In the genomic region with DNA sequence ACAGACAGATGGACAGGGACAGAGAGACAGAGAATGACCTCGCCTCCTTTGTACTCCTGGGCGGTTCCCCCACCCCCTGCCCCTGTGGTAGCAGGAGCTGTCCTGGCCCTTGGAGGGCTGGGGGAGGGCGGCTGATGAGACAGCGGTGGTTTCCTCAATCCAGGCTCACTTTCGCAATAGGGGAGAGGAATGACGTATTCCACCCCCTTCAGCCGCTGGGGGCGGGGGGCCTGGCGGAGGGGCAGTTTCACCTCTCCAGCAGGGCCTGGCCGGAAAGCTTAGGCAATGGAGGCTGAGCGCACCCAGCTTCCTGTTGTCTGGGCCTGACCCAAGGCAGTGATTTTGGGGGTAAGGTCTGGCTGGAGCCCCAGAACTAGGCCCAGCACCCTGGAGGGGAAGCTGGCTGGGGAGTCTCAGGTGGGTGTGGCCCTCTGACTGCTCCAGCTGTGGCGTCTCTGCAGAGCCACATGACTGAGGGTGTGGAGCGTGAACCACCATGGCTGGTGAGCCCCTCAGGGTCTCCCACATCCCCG, we compare ENCODE assay signal across 1 cellular context.
TF ChIP-seq lines count a peak whose summit lies in the region.

No MANE protein-coding gene starts in this region.

TF ChIP-seq in HepG2, 621 proteins besides CTCF, POLR2A, EP300 and RAD21 (continued from another document and continues in another):
- 0 out of 2 replicates have a peak, but pooled peaks have one; percentile 13 for TF ChIP-seq HMG20B (CRISPR knock-in tag; conservative IDR thresholded peaks at IDR 0.05)
- TF ChIP-seq ZIK1 (CRISPR knock-in tag; IDR thresholded peaks at IDR 0.05; ENCODE audit: borderline replicate concordance, low read depth): no peak
- TF ChIP-seq GLI4 (CRISPR knock-in tag; IDR thresholded peaks at IDR 0.05; ENCODE audit: borderline replicate concordance): no peak
- TF ChIP-seq, protein P1, sequence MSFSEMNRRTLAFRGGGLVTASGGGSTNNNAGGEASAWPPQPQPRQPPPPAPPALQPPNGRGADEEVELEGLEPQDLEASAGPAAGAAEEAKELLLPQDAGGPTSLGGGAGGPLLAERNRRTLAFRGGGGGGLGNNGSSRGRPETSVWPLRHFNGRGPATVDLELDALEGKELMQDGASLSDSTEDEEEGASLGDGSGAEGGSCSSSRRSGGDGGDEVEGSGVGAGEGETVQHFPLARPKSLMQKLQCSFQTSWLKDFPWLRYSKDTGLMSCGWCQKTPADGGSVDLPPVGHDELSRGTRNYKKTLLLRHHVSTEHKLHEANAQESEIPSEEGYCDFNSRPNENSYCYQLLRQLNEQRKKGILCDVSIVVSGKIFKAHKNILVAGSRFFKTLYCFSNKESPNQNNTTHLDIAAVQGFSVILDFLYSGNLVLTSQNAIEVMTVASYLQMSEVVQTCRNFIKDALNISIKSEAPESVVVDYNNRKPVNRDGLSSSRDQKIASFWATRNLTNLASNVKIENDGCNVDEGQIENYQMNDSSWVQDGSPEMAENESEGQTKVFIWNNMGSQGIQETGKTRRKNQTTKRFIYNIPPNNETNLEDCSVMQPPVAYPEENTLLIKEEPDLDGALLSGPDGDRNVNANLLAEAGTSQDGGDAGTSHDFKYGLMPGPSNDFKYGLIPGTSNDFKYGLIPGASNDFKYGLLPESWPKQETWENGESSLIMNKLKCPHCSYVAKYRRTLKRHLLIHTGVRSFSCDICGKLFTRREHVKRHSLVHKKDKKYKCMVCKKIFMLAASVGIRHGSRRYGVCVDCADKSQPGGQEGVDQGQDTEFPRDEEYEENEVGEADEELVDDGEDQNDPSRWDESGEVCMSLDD (CRISPR knock-in tag; IDR thresholded peaks at IDR 0.05; ENCODE audit: borderline replicate concordance): no peak
- TF ChIP-seq AGO2 (optimal IDR thresholded peaks at IDR 0.05; ENCODE audit: low read depth, low read length): no peak
- TF ChIP-seq, protein P2, sequence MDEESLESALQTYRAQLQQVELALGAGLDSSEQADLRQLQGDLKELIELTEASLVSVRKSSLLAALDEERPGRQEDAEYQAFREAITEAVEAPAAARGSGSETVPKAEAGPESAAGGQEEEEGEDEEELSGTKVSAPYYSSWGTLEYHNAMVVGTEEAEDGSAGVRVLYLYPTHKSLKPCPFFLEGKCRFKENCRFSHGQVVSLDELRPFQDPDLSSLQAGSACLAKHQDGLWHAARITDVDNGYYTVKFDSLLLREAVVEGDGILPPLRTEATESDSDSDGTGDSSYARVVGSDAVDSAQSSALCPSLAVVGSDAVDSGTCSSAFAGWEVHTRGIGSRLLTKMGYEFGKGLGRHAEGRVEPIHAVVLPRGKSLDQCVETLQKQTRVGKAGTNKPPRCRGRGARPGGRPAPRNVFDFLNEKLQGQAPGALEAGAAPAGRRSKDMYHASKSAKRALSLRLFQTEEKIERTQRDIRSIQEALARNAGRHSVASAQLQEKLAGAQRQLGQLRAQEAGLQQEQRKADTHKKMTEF (CRISPR knock-in tag; IDR thresholded peaks at IDR 0.05): peak; percentile 42
- TF ChIP-seq NPAS2 (CRISPR knock-in tag; IDR thresholded peaks at IDR 0.05; ENCODE audit: borderline replicate concordance): no peak
- no peak for TF ChIP-seq PCBP2 (optimal IDR thresholded peaks at IDR 0.05; ENCODE audit: low read depth, low read length, poor library complexity, severe bottlenecking)
- TF ChIP-seq, protein P3, sequence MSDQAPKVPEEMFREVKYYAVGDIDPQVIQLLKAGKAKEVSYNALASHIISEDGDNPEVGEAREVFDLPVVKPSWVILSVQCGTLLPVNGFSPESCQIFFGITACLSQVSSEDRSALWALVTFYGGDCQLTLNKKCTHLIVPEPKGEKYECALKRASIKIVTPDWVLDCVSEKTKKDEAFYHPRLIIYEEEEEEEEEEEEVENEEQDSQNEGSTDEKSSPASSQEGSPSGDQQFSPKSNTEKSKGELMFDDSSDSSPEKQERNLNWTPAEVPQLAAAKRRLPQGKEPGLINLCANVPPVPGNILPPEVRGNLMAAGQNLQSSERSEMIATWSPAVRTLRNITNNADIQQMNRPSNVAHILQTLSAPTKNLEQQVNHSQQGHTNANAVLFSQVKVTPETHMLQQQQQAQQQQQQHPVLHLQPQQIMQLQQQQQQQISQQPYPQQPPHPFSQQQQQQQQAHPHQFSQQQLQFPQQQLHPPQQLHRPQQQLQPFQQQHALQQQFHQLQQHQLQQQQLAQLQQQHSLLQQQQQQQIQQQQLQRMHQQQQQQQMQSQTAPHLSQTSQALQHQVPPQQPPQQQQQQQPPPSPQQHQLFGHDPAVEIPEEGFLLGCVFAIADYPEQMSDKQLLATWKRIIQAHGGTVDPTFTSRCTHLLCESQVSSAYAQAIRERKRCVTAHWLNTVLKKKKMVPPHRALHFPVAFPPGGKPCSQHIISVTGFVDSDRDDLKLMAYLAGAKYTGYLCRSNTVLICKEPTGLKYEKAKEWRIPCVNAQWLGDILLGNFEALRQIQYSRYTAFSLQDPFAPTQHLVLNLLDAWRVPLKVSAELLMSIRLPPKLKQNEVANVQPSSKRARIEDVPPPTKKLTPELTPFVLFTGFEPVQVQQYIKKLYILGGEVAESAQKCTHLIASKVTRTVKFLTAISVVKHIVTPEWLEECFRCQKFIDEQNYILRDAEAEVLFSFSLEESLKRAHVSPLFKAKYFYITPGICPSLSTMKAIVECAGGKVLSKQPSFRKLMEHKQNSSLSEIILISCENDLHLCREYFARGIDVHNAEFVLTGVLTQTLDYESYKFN (CRISPR knock-in tag; conservative IDR thresholded peaks at IDR 0.05): peak; percentile 42; the same call in 1 of the 2 replicates
- TF ChIP-seq, protein P4, sequence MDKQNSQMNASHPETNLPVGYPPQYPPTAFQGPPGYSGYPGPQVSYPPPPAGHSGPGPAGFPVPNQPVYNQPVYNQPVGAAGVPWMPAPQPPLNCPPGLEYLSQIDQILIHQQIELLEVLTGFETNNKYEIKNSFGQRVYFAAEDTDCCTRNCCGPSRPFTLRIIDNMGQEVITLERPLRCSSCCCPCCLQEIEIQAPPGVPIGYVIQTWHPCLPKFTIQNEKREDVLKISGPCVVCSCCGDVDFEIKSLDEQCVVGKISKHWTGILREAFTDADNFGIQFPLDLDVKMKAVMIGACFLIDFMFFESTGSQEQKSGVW (CRISPR knock-in tag; IDR thresholded peaks at IDR 0.05; ENCODE audit: borderline replicate concordance): no peak
- no peak for TF ChIP-seq ZNF777 (CRISPR knock-in tag; IDR thresholded peaks at IDR 0.05)
- TF ChIP-seq, protein P5, sequence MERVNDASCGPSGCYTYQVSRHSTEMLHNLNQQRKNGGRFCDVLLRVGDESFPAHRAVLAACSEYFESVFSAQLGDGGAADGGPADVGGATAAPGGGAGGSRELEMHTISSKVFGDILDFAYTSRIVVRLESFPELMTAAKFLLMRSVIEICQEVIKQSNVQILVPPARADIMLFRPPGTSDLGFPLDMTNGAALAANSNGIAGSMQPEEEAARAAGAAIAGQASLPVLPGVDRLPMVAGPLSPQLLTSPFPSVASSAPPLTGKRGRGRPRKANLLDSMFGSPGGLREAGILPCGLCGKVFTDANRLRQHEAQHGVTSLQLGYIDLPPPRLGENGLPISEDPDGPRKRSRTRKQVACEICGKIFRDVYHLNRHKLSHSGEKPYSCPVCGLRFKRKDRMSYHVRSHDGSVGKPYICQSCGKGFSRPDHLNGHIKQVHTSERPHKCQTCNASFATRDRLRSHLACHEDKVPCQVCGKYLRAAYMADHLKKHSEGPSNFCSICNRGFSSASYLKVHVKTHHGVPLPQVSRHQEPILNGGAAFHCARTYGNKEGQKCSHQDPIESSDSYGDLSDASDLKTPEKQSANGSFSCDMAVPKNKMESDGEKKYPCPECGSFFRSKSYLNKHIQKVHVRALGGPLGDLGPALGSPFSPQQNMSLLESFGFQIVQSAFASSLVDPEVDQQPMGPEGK (CRISPR knock-in tag; IDR thresholded peaks at IDR 0.05): peak; percentile 95
- TF ChIP-seq, protein P6, sequence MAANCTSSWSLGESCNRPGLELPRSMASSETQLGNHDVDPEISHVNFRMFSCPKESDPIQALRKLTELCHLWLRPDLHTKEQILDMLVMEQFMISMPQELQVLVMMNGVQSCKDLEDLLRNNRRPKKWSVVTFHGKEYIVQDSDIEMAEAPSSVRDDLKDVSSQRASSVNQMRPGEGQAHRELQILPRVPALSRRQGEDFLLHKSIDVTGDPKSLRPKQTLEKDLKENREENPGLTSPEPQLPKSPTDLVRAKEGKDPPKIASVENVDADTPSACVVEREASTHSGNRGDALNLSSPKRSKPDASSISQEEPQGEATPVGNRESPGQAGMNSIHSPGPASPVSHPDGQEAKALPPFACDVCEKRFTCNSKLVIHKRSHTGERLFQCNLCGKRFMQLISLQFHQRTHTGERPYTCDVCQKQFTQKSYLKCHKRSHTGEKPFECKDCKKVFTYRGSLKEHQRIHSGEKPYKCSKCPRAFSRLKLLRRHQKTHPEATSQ (CRISPR knock-in tag; IDR thresholded peaks at IDR 0.05; ENCODE audit: borderline replicate concordance): no peak
- TF ChIP-seq, protein P7, sequence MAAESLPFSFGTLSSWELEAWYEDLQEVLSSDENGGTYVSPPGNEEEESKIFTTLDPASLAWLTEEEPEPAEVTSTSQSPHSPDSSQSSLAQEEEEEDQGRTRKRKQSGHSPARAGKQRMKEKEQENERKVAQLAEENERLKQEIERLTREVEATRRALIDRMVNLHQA (CRISPR knock-in tag; IDR thresholded peaks at IDR 0.05): no peak
- no peak for TF ChIP-seq MYNN (CRISPR knock-in tag; IDR thresholded peaks at IDR 0.05; ENCODE audit: low read depth)
- TF ChIP-seq, protein P8, sequence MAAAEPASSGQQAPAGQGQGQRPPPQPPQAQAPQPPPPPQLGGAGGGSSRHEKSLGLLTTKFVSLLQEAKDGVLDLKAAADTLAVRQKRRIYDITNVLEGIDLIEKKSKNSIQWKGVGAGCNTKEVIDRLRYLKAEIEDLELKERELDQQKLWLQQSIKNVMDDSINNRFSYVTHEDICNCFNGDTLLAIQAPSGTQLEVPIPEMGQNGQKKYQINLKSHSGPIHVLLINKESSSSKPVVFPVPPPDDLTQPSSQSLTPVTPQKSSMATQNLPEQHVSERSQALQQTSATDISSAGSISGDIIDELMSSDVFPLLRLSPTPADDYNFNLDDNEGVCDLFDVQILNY (CRISPR knock-in tag; conservative IDR thresholded peaks at IDR 0.05): no peak
- TF ChIP-seq ZBTB7A (CRISPR knock-in tag; IDR thresholded peaks at IDR 0.05): 0 out of 2 replicates have a peak, but pooled peaks have one; percentile 6
- TF ChIP-seq RFX1 (IDR thresholded peaks at IDR 0.05): no peak
- no peak for TF ChIP-seq FLYWCH1 (CRISPR knock-in tag; IDR thresholded peaks at IDR 0.05)
- TF ChIP-seq, protein P9, sequence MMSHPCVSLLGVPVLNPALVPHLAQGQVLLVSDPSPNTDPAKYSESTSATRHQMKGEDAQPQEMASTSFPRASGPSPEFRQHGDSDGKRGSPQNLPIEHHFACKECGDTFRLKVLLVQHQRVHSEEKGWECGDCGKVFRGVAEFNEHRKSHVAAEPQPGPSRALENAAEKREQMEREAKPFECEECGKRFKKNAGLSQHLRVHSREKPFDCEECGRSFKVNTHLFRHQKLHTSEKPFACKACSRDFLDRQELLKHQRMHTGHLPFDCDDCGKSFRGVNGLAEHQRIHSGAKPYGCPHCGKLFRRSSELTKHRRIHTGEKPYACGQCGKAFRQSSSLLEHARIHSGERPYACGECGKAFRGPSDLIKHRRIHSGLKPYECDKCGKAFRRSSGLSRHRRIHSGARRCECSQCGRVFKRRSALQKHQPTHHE (CRISPR knock-in tag; IDR thresholded peaks at IDR 0.05; ENCODE audit: borderline replicate concordance): no peak
- TF ChIP-seq, protein P10, sequence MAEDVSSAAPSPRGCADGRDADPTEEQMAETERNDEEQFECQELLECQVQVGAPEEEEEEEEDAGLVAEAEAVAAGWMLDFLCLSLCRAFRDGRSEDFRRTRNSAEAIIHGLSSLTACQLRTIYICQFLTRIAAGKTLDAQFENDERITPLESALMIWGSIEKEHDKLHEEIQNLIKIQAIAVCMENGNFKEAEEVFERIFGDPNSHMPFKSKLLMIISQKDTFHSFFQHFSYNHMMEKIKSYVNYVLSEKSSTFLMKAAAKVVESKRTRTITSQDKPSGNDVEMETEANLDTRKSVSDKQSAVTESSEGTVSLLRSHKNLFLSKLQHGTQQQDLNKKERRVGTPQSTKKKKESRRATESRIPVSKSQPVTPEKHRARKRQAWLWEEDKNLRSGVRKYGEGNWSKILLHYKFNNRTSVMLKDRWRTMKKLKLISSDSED (CRISPR knock-in tag; IDR thresholded peaks at IDR 0.05): no peak
- TF ChIP-seq ZNF451 (CRISPR knock-in tag; IDR thresholded peaks at IDR 0.05): no peak
- no peak for TF ChIP-seq GFI1 (CRISPR knock-in tag; IDR thresholded peaks at IDR 0.05; ENCODE audit: borderline replicate concordance)
- peak; percentile 41; the same call in 1 of the 2 replicates for TF ChIP-seq ARHGAP35 (CRISPR knock-in tag; IDR thresholded peaks at IDR 0.05; ENCODE audit: borderline replicate concordance)
- TF ChIP-seq, protein P11, sequence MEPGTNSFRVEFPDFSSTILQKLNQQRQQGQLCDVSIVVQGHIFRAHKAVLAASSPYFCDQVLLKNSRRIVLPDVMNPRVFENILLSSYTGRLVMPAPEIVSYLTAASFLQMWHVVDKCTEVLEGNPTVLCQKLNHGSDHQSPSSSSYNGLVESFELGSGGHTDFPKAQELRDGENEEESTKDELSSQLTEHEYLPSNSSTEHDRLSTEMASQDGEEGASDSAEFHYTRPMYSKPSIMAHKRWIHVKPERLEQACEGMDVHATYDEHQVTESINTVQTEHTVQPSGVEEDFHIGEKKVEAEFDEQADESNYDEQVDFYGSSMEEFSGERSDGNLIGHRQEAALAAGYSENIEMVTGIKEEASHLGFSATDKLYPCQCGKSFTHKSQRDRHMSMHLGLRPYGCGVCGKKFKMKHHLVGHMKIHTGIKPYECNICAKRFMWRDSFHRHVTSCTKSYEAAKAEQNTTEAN (CRISPR knock-in tag; conservative IDR thresholded peaks at IDR 0.05): no peak
- no peak for TF ChIP-seq ZNF782 (CRISPR knock-in tag; IDR thresholded peaks at IDR 0.05; ENCODE audit: borderline replicate concordance)
- TF ChIP-seq, protein P12, sequence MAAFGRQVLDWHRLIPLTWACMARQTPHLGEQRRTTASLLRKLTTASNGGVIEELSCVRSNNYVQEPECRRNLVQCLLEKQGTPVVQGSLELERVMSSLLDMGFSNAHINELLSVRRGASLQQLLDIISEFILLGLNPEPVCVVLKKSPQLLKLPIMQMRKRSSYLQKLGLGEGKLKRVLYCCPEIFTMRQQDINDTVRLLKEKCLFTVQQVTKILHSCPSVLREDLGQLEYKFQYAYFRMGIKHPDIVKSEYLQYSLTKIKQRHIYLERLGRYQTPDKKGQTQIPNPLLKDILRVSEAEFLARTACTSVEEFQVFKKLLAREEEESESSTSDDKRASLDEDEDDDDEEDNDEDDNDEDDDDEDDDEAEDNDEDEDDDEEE (CRISPR knock-in tag; IDR thresholded peaks at IDR 0.05): no peak
- TF ChIP-seq SNRNP70 (IDR thresholded peaks at IDR 0.05; ENCODE audit: low read depth, low read length): no peak
- no peak for TF ChIP-seq HOXA9 (CRISPR knock-in tag; IDR thresholded peaks at IDR 0.05; ENCODE audit: borderline replicate concordance)
- TF ChIP-seq CAMTA2 (CRISPR knock-in tag; IDR thresholded peaks at IDR 0.05; ENCODE audit: borderline replicate concordance): no peak
- TF ChIP-seq ZNF713 (CRISPR knock-in tag; IDR thresholded peaks at IDR 0.05): no peak
- peak; percentile 79 for TF ChIP-seq FOSL2 (CRISPR knock-in tag; IDR thresholded peaks at IDR 0.05)
- TF ChIP-seq ZNF510 (CRISPR knock-in tag; IDR thresholded peaks at IDR 0.05; ENCODE audit: low read depth): no peak
- TF ChIP-seq, protein P13, sequence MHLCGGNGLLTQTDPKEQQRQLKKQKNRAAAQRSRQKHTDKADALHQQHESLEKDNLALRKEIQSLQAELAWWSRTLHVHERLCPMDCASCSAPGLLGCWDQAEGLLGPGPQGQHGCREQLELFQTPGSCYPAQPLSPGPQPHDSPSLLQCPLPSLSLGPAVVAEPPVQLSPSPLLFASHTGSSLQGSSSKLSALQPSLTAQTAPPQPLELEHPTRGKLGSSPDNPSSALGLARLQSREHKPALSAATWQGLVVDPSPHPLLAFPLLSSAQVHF (CRISPR knock-in tag; IDR thresholded peaks at IDR 0.05): no peak
- TF ChIP-seq CEBPG (CRISPR knock-in tag; IDR thresholded peaks at IDR 0.05): peak; percentile 91
- TF ChIP-seq CCDC6 (CRISPR knock-in tag; IDR thresholded peaks at IDR 0.05): no peak
